9 cellular contexts compared by ENCODE assay signal in the genomic region with DNA sequence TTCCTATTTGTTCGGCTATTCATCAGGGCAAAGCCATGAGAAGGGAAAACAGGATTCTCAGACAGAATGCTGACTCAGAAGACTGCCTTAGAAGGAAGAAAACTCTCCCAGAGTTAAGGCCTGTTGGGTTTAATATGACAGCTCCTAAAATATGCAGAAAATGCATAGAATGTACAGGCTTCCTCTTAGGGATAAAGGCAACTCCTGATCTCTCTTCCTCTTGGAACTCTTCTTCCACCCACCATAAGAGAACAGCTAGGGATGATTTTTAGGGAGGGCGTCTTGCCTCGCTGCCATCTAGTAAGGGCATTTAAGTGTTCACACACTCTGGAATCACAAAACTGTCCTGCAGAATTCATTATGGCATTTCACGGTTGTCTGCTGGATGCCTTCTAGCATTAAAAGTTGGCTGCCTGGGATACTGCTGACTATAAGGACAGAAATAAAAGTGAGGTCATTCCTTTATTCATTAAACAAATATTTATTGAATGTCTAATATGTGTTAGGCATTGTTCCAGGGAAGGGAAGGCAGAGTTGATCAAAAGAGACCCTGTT.
DNase-seq lines count a peak whose midpoint lies in the region.
"Had no signal": no experiment of that assay in that cellular context is flagged by ENCODE, and none has a peak within 500 bp of the region (broad histone marks: within the 10 kb centered on the region; RNA-seq: fewer than 3 reads in every experiment).

No MANE protein-coding gene starts in this region.

- H3K4me3 ChIP-seq in mucosa of stomach (ENCODE audit: low read length), result no peak overlapping the region

- H3K4me1 ChIP-seq in mucosa of stomach (ENCODE audit: control insufficient read depth, insufficient read depth, low read length), result peaks cover 36% of the 10 kb centered on the region

- DNase-seq in AG08395 (ENCODE audit: low spot score) (peak; percentile 65), NCI-H226 (peak; percentile 93), epithelial cell of prostate (ENCODE audit: low read depth, low spot score) (no peak), NCI-H187 (lab: John Stamatoyannopoulos, UW) (no peak), hypothalamus (lab: John Stamatoyannopoulos, UW) (no peak)
- DNase-seq in stimulated activated CD4-positive, alpha-beta T cell treated with anti-CD3 and anti-CD28 coated beads, Interleukin-2, amount 100 ng/mL, for 24 hours, result no peak
- no peak for DNase-seq in effector CD8-positive, alpha-beta T cell (lab: John Stamatoyannopoulos, UW)
- DNase-seq: NCI-H1048 had no signal

- H3K36me3 ChIP-seq in mucosa of stomach (ENCODE audit: control insufficient read depth, insufficient read depth, low read length), result no peaks in the 10 kb centered on the region

- H3K27me3 ChIP-seq in mucosa of stomach (ENCODE audit: control insufficient read depth, insufficient read depth, low read length), result no peaks in the 10 kb centered on the region

- peak overlapping the region; percentile 36 for H3K9ac ChIP-seq in mucosa of stomach (ENCODE audit: low read length)

- H3K27ac ChIP-seq in epithelial cell of prostate, result peak overlapping the region; percentile 86

- H3K9me3 ChIP-seq in mucosa of stomach (ENCODE audit: control insufficient read depth, low read length), result no peaks in the 10 kb centered on the region

Comparison
In these comparisons a context has a peak if more than half of its experiments do, and no peak if none do; other contexts are left out.
1. DNase-seq: peak in AG08395 (single experiment) and NCI-H226 (single experiment); none in epithelial cell of prostate (single experiment), stimulated activated CD4-positive, alpha-beta T cell treated with anti-CD3 and anti-CD28 coated beads, Interleukin-2, amount 100 ng/mL, for 24 hours (0 of 2), effector CD8-positive, alpha-beta T cell (single experiment), NCI-H187 (0 of 2) and hypothalamus (0 of 51).